Comparison of ENCODE assay signal across 17 cellular contexts in the genomic region with DNA sequence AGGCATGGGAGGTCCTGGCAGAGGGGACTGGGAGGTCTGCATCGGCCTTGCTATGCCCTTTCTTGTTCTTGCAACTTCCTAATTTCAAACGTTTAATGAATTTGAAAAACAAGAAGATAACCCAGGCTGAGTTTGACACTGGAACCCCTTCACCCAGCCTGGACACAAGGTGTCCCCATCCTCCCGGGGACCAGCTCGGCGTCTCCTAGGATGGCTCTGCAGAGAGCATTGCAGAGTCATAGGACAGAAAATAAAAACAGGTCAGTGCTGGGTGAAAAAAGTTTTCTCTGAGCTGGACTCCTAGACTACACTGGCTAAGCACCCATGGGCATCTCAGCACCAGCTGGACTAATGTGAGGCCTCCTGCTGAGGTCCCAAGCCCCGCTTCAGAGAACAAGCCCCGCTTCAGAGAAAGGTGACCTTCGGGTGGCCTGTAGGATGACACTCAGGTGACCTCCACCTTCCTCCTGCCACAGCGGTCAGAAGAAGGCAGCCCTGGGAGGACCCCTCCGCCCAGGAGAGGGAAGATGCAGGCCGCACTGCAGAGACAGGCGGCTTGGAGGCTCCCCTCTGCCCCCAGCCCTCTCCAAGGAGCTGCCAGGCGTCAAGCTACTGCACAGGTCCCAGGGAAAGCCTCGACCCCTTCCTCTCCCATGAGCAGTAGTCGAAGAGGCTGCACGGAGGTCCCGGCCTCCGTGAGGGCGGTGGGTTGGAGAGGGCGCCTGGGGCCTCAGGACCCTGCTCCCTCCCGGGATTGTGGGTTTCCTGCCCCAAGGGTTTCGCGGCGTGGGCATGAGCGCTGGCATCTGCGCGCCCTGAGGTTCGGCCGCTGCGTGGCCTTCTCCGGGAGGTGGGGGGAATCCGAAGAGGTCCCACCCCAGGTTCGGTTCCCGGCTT. TPM values are rescaled to one million over a fixed set of nuclear protein-coding genes. Genes with fewer than 3 reads are reported as not detected.
DNase-seq lines count a peak whose midpoint lies in the region; ATAC-seq, FAIRE-seq and TF ChIP-seq lines count a peak whose summit lies in the region.
"Had no signal": no experiment of that assay in that cellular context is flagged by ENCODE, and none has a peak within 500 bp of the region (broad histone marks: within the 10 kb centered on the region; RNA-seq: fewer than 3 reads in every experiment).

No MANE protein-coding gene starts in this region.

- ATAC-seq in GM21447 (IDR thresholded peaks at IDR 0.05; ENCODE audit: unreplicated experiment), result no peak
- ATAC-seq: activated CD8-positive, alpha-beta T cell treated with anti-CD3 and anti-CD28 coated beads for 36 hours; gastroesophageal sphincter had no signal

- no peak for FAIRE-seq in H1 (lab: Jason Lieb, UNC)

- H3K36me3 ChIP-seq in H1 (ENCODE audit: control insufficient read depth in 2 of 4, insufficient read depth in 4 of 4, low read length in 3 of 4), result no peaks in the 10 kb centered on the region; a peak in 1 of 8 replicates
- H3K36me3 ChIP-seq: gastroesophageal sphincter, left ventricle myocardium inferior, transverse colon had no signal

- POLR2A ChIA-PET in H1 (lab: Charles Lee; ENCODE audit: partially characterized antibody), result interaction anchor here (1.2 to 6.1 kb wide), 2 partner anchors 12 to 20 kb away, joined by 4 to 76 read pairs; no protein-coding TSS in a partner anchor

- H2BK15ac ChIP-seq in H1 (ENCODE audit: low read length), result 0 out of 2 replicates have a peak overlapping the region, but pooled peaks have one; percentile 3

- H3K4me2 ChIP-seq in H1 (ENCODE audit: insufficient read depth in 1 of 2, low read depth in 2 of 2, low read length in 2 of 2), result peak overlapping the region; percentile 49 to 96

- no peak overlapping the region for H3K23ac ChIP-seq in H1 (ENCODE audit: insufficient read length)

- peak overlapping the region; percentile 81; the same call in 1 of the 2 replicates for H4K8ac ChIP-seq in H1 (ENCODE audit: extremely low read depth, insufficient read depth, low read length)

- peak overlapping the region; percentile 14; the same call in 1 of the 2 replicates for H2BK12ac ChIP-seq in H1 (ENCODE audit: low read depth, low read length)

- peak overlapping the region; percentile 12 to 65 (median 48) for H3K4me3 ChIP-seq in H1 (ENCODE audit: extremely low read depth in 1 of 4, insufficient read depth in 2 of 4, low read depth in 3 of 4, low read length in 4 of 4)
- H3K4me3 ChIP-seq: gastroesophageal sphincter, transverse colon had no signal

- no peak overlapping the region for H3K56ac ChIP-seq in H1 (replicated peaks; ENCODE audit: insufficient read length, low read depth, low read length)

- CTCF ChIA-PET in H1 (lab: Charles Lee; ENCODE audit: partially characterized antibody), result interaction anchor here (0.6 to 9.3 kb wide), 20 partner anchors 10 to 250 kb away, joined by 3 to 62 read pairs (median 4); no protein-coding TSS in a partner anchor

- no peak overlapping the region for H4K91ac ChIP-seq in H1 (replicated peaks; ENCODE audit: insufficient read length, low read length)

- no peaks in the 10 kb centered on the region for H3K4me1 Mint-ChIP-seq in T-helper 2 cell treated with Interferon-gamma antibody and Interleukin-4, amounts not matched to agents 5 μg/mL and 100 μg/mL, for 36 hours (ENCODE audit: low read depth)
- H3K4me1 Mint-ChIP-seq: activated naive CD8-positive, alpha-beta T cell treated with anti-CD3 and anti-CD28 coated beads, Interleukin-2, amount 10 ng/mL, durations not matched to agents 7 days and 5 days had no signal

- H3K79me1 ChIP-seq in H1 (ENCODE audit: low read depth, low read length), result no peaks in the 10 kb centered on the region

- no peak overlapping the region for H4K5ac ChIP-seq in H1 (ENCODE audit: insufficient read length, low read depth, low read length)

- H2BK5ac ChIP-seq in H1 (ENCODE audit: low read depth, low read length), result no peak overlapping the region

- H3K4ac ChIP-seq in H1 (replicated peaks; ENCODE audit: insufficient read length, low read depth, low read length), result no peak overlapping the region

- no peak for DNase-seq in T-helper 2 cell treated with Interferon-gamma antibody and Interleukin-4, amounts not matched to agents 5 μg/mL and 100 μg/mL, for 36 hours (ENCODE audit: low spot score)
- DNase-seq in T-helper 2 cell (no peak), NCI-H69 (lab: John Stamatoyannopoulos, UW) (peak; percentile 16), H1 (ENCODE audit: low read depth in 1 of 2, low spot score in 2 of 2) (peak in 1 of 2 experiments; percentile 59), retina (peak; percentile 66), substantia nigra (lab: John Stamatoyannopoulos, UW) (no peak)
- DNase-seq in activated CD4-positive, alpha-beta T cell treated with anti-CD3 and anti-CD28 coated beads, Interleukin-2, amount 50 U/mL, for 48 hours, result no peak
- DNase-seq: activated CD8-positive, alpha-beta T cell treated with anti-CD3 and anti-CD28 coated beads for 36 hours; activated naive CD8-positive, alpha-beta T cell treated with anti-CD3 and anti-CD28 coated beads, Interleukin-2, amount 10 ng/mL, durations not matched to agents 7 days and 5 days; cortex of kidney; left ventricle myocardium inferior; NCI-H1930; T-helper 1 cell; transverse colon had no signal

- peak; percentile 49 to 66 for TF ChIP-seq RAD21 in H1 (IDR thresholded peaks at IDR 0.05 in 1 of 2, conservative IDR thresholded peaks at IDR 0.05 in 1 of 2; ENCODE audit: low read depth in 2 of 2, low read length in 2 of 2)

- H3K27me3 Mint-ChIP-seq in T-helper 2 cell treated with Interferon-gamma antibody and Interleukin-4, amounts not matched to agents 5 μg/mL and 100 μg/mL, for 36 hours (ENCODE audit: low read depth), result peaks cover 60% of the 10 kb centered on the region

- H3K27me3 ChIP-seq in H1 (replicated peaks in 1 of 4; ENCODE audit: control insufficient read depth in 3 of 4, extremely low read depth in 1 of 4, insufficient read depth in 3 of 4, low read length in 3 of 4), result peaks cover 47 to 81% (median 71%) of the 10 kb centered on the region in 4 experiments

- H3K9me3 Mint-ChIP-seq in T-helper 2 cell treated with Interferon-gamma antibody and Interleukin-4, amounts not matched to agents 5 μg/mL and 100 μg/mL, for 36 hours, result no peaks in the 10 kb centered on the region
- H3K9me3 Mint-ChIP-seq: activated CD8-positive, alpha-beta T cell treated with anti-CD3 and anti-CD28 coated beads for 36 hours; activated naive CD8-positive, alpha-beta T cell treated with anti-CD3 and anti-CD28 coated beads, Interleukin-2, amount 10 ng/mL, durations not matched to agents 7 days and 5 days had no signal

- H3K27ac ChIP-seq in H1 (ENCODE audit: low read depth, low read length), result no peak overlapping the region
- no peak overlapping the region for H3K27ac ChIP-seq in substantia nigra (ENCODE audit: low read depth, low read length, poor library complexity, severe bottlenecking)
- H3K27ac ChIP-seq: gastroesophageal sphincter, left ventricle myocardium inferior, transverse colon had no signal

- no peaks in the 10 kb centered on the region for H3K79me2 ChIP-seq in H1 (ENCODE audit: control insufficient read depth in 1 of 2, insufficient read depth in 2 of 2, low read length in 2 of 2)

- 0 out of 2 replicates have a peak overlapping the region, but pooled peaks have one; percentile 48 for H2BK20ac ChIP-seq in H1 (ENCODE audit: low read length)

- no peaks in the 10 kb centered on the region; a peak in 1 of 4 replicates for H3K9me3 ChIP-seq in H1 (ENCODE audit: insufficient read depth in 2 of 2, low read depth in 1 of 2, low read length in 1 of 2)
- H3K9me3 ChIP-seq: gastroesophageal sphincter, left ventricle myocardium inferior, transverse colon had no signal

- H3K18ac ChIP-seq in H1 (ENCODE audit: extremely low read depth, low read length), result no peak overlapping the region; the same call in 1 of the 2 replicates

- TF ChIP-seq EP300 in H1 (IDR thresholded peaks at IDR 0.05; ENCODE audit: borderline replicate concordance in 1 of 2, low read depth in 2 of 2, low read length in 2 of 2), result no peak

- peak in 2 of 3 experiments; percentile 19 to 36; a peak in 3 of 4 replicates for TF ChIP-seq CTCF in H1 (IDR thresholded peaks at IDR 0.05; ENCODE audit: control extremely low read depth in 1 of 3, insufficient read depth in 1 of 3, low read depth in 1 of 3, low read length in 3 of 3)

- no peak overlapping the region for H3K4me3 Mint-ChIP-seq in T-helper 2 cell treated with Interferon-gamma antibody and Interleukin-4, amounts not matched to agents 5 μg/mL and 100 μg/mL, for 36 hours
- H3K4me3 Mint-ChIP-seq: activated CD8-positive, alpha-beta T cell treated with anti-CD3 and anti-CD28 coated beads for 36 hours; activated naive CD8-positive, alpha-beta T cell treated with anti-CD3 and anti-CD28 coated beads, Interleukin-2, amount 10 ng/mL, durations not matched to agents 7 days and 5 days had no signal

- H3K27ac Mint-ChIP-seq in T-helper 2 cell treated with Interferon-gamma antibody and Interleukin-4, amounts not matched to agents 5 μg/mL and 100 μg/mL, for 36 hours, result peak overlapping the region; percentile 26
- H3K27ac Mint-ChIP-seq: activated CD8-positive, alpha-beta T cell treated with anti-CD3 and anti-CD28 coated beads for 36 hours had no signal

- H2BK120ac ChIP-seq in H1 (replicated peaks; ENCODE audit: low read depth, low read length), result no peak overlapping the region

- H4K20me1 ChIP-seq in H1 (replicated peaks in 1 of 2; ENCODE audit: control insufficient read depth in 1 of 2, insufficient read depth in 2 of 2, low read length in 2 of 2), result peaks cover 3% of the 10 kb centered on the region in 2 experiments

- WGBS in H1 (ENCODE audit: extremely low coverage in 1 of 2, insufficient coverage in 1 of 2, insufficient read length in 1 of 2, insufficient replicate concordance in 2 of 2, low coverage in 1 of 2, low lambda C conversion rate in 2 of 2, missing lambda C conversion rate in 1 of 2), 2 experiments, result 23% methylated on average over 30 of the region's 34 CpGs; no CpG with 5 or more reads in 1 of the 2 experiments

- H2AFZ ChIP-seq in H1 (ENCODE audit: low read length), result no peak overlapping the region

- peaks cover 0 to 24% (median 18%) of the 10 kb centered on the region in 4 experiments; a peak in 6 of 7 replicates for H3K4me1 ChIP-seq in H1 (replicated peaks in 1 of 4; ENCODE audit: control insufficient read depth in 3 of 4, insufficient read depth in 4 of 4, low read length in 3 of 4)

- no peaks in the 10 kb centered on the region for H3K36me3 Mint-ChIP-seq in T-helper 2 cell treated with Interferon-gamma antibody and Interleukin-4, amounts not matched to agents 5 μg/mL and 100 μg/mL, for 36 hours (ENCODE audit: low read depth)
- H3K36me3 Mint-ChIP-seq: activated naive CD8-positive, alpha-beta T cell treated with anti-CD3 and anti-CD28 coated beads, Interleukin-2, amount 10 ng/mL, durations not matched to agents 7 days and 5 days had no signal

- H3K9ac ChIP-seq in H1 (replicated peaks in 1 of 4; ENCODE audit: extremely low read depth in 1 of 4, low read depth in 3 of 4, low read length in 3 of 4), result no peak overlapping the region

- H3K23me2 ChIP-seq in H1 (ENCODE audit: low read depth, low read length), result peaks cover 8% of the 10 kb centered on the region; the same call in 1 of the 2 replicates

- TF ChIP-seq POLR2A in H1 (IDR thresholded peaks at IDR 0.05; ENCODE audit: control extremely low read depth in 1 of 2, low read depth in 2 of 2, low read length in 2 of 2), result no peak

- no peak overlapping the region for H2AK5ac ChIP-seq in H1 (ENCODE audit: low read depth, low read length)

- no peak overlapping the region for H3K14ac ChIP-seq in H1 (ENCODE audit: insufficient read length)

RNA-seq across cellular contexts. Expression of gene UNCX, which starts 9.2 kb away (rescaled TPM):
- not detected in 2 replicates for total RNA-seq in H1 (2021; fragmentation: NEBNext Ultra II Directional; extraction: Animal tissue kit (Norgen Biotek cat#: 25700))
- 0.03 TPM in 1 of 2 replicates, not detected in the other for polyA plus RNA-seq in H1 (2011; rRNA removed)
- not detected for polyA plus RNA-seq in H1 (2011; cell fraction: cytosol; rRNA removed)
- polyA plus RNA-seq in H1 (2011; cell fraction: nucleus; rRNA removed), result not detected
- not detected in 4 replicates for polyA plus RNA-seq in H1 (2012, experiment 1 of 2)
- not detected for polyA plus RNA-seq in H1 (2012, experiment 2 of 2)
- polyA plus RNA-seq in H1 (2013, experiment 1 of 2), result 0.02 TPM
- not detected for polyA plus RNA-seq in H1 (2013, experiment 2 of 2)
- not detected in 2 replicates for polyA minus RNA-seq in H1 (2011; rRNA and poly(A)+ RNA removed)
- polyA minus RNA-seq in H1 (2011; cell fraction: cytosol; rRNA and poly(A)+ RNA removed), result not detected
- not detected for polyA minus RNA-seq in H1 (2011; cell fraction: nucleus; rRNA and poly(A)+ RNA removed)
- total RNA-seq: activated CD8-positive, alpha-beta T cell treated with anti-CD3 and anti-CD28 coated beads for 36 hours; activated naive CD8-positive, alpha-beta T cell treated with anti-CD3 and anti-CD28 coated beads, Interleukin-2, amount 10 ng/mL, durations not matched to agents 7 days and 5 days; gastroesophageal sphincter; HT1080; left ventricle myocardium inferior; transverse colon had no signal

Comparison
In these comparisons a context has a peak if more than half of its experiments do, and no peak if none do; other contexts are left out.
1. DNase-seq: peak in NCI-H69 (single experiment) and retina (single experiment); none in T-helper 2 cell treated with Interferon-gamma antibody and Interleukin-4, amounts not matched to agents 5 μg/mL and 100 μg/mL, for 36 hours (single experiment), T-helper 2 cell (0 of 5), activated CD4-positive, alpha-beta T cell treated with anti-CD3 and anti-CD28 coated beads, Interleukin-2, amount 50 U/mL, for 48 hours (0 of 2) and substantia nigra (0 of 49).